Comparison of ENCODE assay signal across 27 cellular contexts in genomic region chr22:45667486-45667885, GRCh38.
"Had no signal": no experiment of that assay in that cellular context is flagged by ENCODE, and none has a peak within 500 bp of the region (broad histone marks: within the 10 kb centered on the region; RNA-seq: fewer than 3 reads in every experiment).

No MANE protein-coding gene starts in this region.

- H3K4me1 Mint-ChIP-seq: stimulated activated effector memory CD8-positive, alpha-beta T cell treated with anti-CD3 and anti-CD28 coated beads, Interleukin-12 subunit alpha, Interleukin-12 subunit beta, amount 100 ng/mL, for 72 hours had no signal

- H3K27me3 ChIP-seq: dorsolateral prefrontal cortex, gastrocnemius medialis, right atrium auricular region, stomach, thyroid gland had no signal

- H3K36me3 ChIP-seq: gastrocnemius medialis, neural progenitor cell, right atrium auricular region, stomach, thyroid gland had no signal

- H3K4me3 ChIP-seq: dorsolateral prefrontal cortex, gastrocnemius medialis, lung, neural progenitor cell, right atrium auricular region, skin epidermis, stomach, thyroid gland had no signal

- H3K27me3 Mint-ChIP-seq: memory B cell had no signal

- H3K9me3 Mint-ChIP-seq: naive B cell, neural progenitor cell had no signal

- H3K9ac ChIP-seq: neural progenitor cell, parathyroid adenoma had no signal

- H2AFZ ChIP-seq: neural progenitor cell, parathyroid adenoma had no signal

- DNase-seq: dorsolateral prefrontal cortex; effector CD4-positive, alpha-beta T cell; foreskin fibroblast; gastrocnemius medialis; head of caudate nucleus; hippocampal formation; left cardiac atrium; left ventricle myocardium superior; naive B cell; stimulated activated CD4-positive, alpha-beta T cell treated with anti-CD3 and anti-CD28 coated beads, Interleukin-2, amount 100 ng/mL, for 24 hours; stimulated activated CD4-positive, alpha-beta T cell treated with anti-CD3 and anti-CD28 coated beads, Interleukin-4, amount 100 ng/mL, for 24 hours; stimulated activated naive CD4-positive, alpha-beta T cell treated with Interleukin-2 at 50 U/mL for 16 hours; stomach; thyroid gland; trophoblast cell had no signal

- H3K4me1 ChIP-seq: neural progenitor cell had no signal

- H3K36me3 Mint-ChIP-seq: memory B cell; naive B cell; neural progenitor cell; stimulated activated effector memory CD8-positive, alpha-beta T cell treated with anti-CD3 and anti-CD28 coated beads, Interleukin-12 subunit alpha, Interleukin-12 subunit beta, amount 100 ng/mL, for 72 hours had no signal

- H3K4me2 ChIP-seq: neural progenitor cell had no signal

- ATAC-seq: esophagus mucosa; gastrocnemius medialis; left cardiac atrium; left ventricle myocardium superior; stimulated activated effector memory CD8-positive, alpha-beta T cell treated with anti-CD3 and anti-CD28 coated beads, Interleukin-12 subunit alpha, Interleukin-12 subunit beta, amount 100 ng/mL, for 72 hours had no signal

- H3K4me3 Mint-ChIP-seq: memory B cell; nephron; neural progenitor cell; stimulated activated effector memory CD8-positive, alpha-beta T cell treated with anti-CD3 and anti-CD28 coated beads, Interleukin-12 subunit alpha, Interleukin-12 subunit beta, amount 100 ng/mL, for 72 hours had no signal

- H3K27ac Mint-ChIP-seq: memory B cell; neural progenitor cell; progenitor cell of endocrine pancreas; stimulated activated effector memory CD8-positive, alpha-beta T cell treated with anti-CD3 and anti-CD28 coated beads, Interleukin-12 subunit alpha, Interleukin-12 subunit beta, amount 100 ng/mL, for 72 hours had no signal

- FAIRE-seq: islet of Langerhans had no signal

- H3K9me3 ChIP-seq: gastrocnemius medialis, thyroid gland had no signal

- H3K27ac ChIP-seq: dorsolateral prefrontal cortex, epithelial cell of prostate, gastrocnemius medialis, neural progenitor cell, parathyroid adenoma, right atrium auricular region, skin epidermis, stomach, thyroid gland had no signal
